In genomic region chr18:4888251-4888650, GRCh38 we compare ENCODE assay signal across 27 cellular contexts.
"Had no signal": no experiment of that assay in that cellular context is flagged by ENCODE, and none has a peak within 500 bp of the region (broad histone marks: within the 10 kb centered on the region; RNA-seq: fewer than 3 reads in every experiment).

No MANE protein-coding gene starts in this region.

- H3K36me3 Mint-ChIP-seq: activated CD4-positive, alpha-beta memory T cell treated with anti-CD3 and anti-CD28 coated beads for 36 hours; brain; T-cell had no signal

- H3K27me3 Mint-ChIP-seq: activated CD4-positive, alpha-beta memory T cell treated with anti-CD3 and anti-CD28 coated beads for 36 hours; activated CD4-positive, alpha-beta T cell treated with anti-CD3 and anti-CD28 coated beads, Interleukin-2, amount 10 ng/mL, durations not matched to agents 7 days and 5 days; activated naive CD8-positive, alpha-beta T cell treated with anti-CD3 and anti-CD28 coated beads, Interleukin-2, amount 50 U/mL, for 24 hours; brain; central memory CD8-positive, alpha-beta T cell; T-cell had no signal

- ATAC-seq: activated naive CD4-positive, alpha-beta T cell treated with anti-CD3 and anti-CD28 coated beads, Interleukin-2, amount 50 U/mL, for 72 hours; activated naive CD8-positive, alpha-beta T cell treated with anti-CD3 and anti-CD28 coated beads, Interleukin-2, amount 50 U/mL, for 24 hours; activated T-cell treated with anti-CD3 and anti-CD28 coated beads, Interleukin-2, amount 50 U/mL, for 4 hours; Panc1; Right ventricle myocardium inferior; T-cell had no signal

- H3K4me1 Mint-ChIP-seq: activated CD4-positive, alpha-beta T cell treated with anti-CD3 and anti-CD28 coated beads, Interleukin-2, amount 10 ng/mL, durations not matched to agents 7 days and 5 days; activated naive CD8-positive, alpha-beta T cell treated with anti-CD3 and anti-CD28 coated beads, Interleukin-2, amount 50 U/mL, for 24 hours; brain; central memory CD8-positive, alpha-beta T cell; T-cell had no signal

- DNase-seq: activated CD4-positive, alpha-beta memory T cell treated with anti-CD3 and anti-CD28 coated beads for 36 hours; activated CD4-positive, alpha-beta T cell treated with anti-CD3 and anti-CD28 coated beads, Interleukin-2, amount 10 ng/mL, durations not matched to agents 7 days and 5 days; activated CD4-positive, CD25-positive, alpha-beta regulatory T cell; activated CD8-positive, alpha-beta memory T cell treated with anti-CD3 and anti-CD28 coated beads for 24 hours; activated effector memory CD4-positive, alpha-beta T cell treated with anti-CD3 and anti-CD28 coated beads, Interleukin-2, amount 50 U/mL, for 16 hours; activated naive CD4-positive, alpha-beta T cell treated with Interleukin-2 at 50 U/mL for 16 hours; activated naive CD8-positive, alpha-beta T cell treated with anti-CD3 and anti-CD28 coated beads, Interleukin-2, amount 50 U/mL, for 24 hours; activated T-cell treated with anti-CD3 and anti-CD28 coated beads, Interleukin-2, amount 50 U/mL, for 4 hours; amniotic stem cell; NCI-H1092 treated with DMSO at 0.1 percent for 48 hours; NCI-H1417 treated with DMSO at 0.1 percent for 48 hours; NCI-H187; NCI-H2081; NCI-H2171; NCI-H2227 treated with DMSO at 0.1 percent for 48 hours; NCI-H510A; NCI-H748 treated with DMSO at 0.1 percent for 48 hours; OCI-M1; RPMI8226; T-cell; T-helper 2 cell; T1000 had no signal

- H3K4me3 Mint-ChIP-seq: activated CD4-positive, alpha-beta memory T cell treated with anti-CD3 and anti-CD28 coated beads for 36 hours; activated CD4-positive, alpha-beta T cell treated with anti-CD3 and anti-CD28 coated beads, Interleukin-2, amount 10 ng/mL, durations not matched to agents 7 days and 5 days; activated naive CD8-positive, alpha-beta T cell treated with anti-CD3 and anti-CD28 coated beads, Interleukin-2, amount 50 U/mL, for 24 hours; activated T-cell treated with anti-CD3 and anti-CD28 coated beads, Interleukin-2, amount 50 U/mL, for 4 hours; brain; central memory CD8-positive, alpha-beta T cell; T-cell had no signal

- H3K27ac Mint-ChIP-seq: activated CD4-positive, alpha-beta memory T cell treated with anti-CD3 and anti-CD28 coated beads for 36 hours; activated CD4-positive, alpha-beta T cell treated with anti-CD3 and anti-CD28 coated beads, Interleukin-2, amount 10 ng/mL, durations not matched to agents 7 days and 5 days; activated naive CD4-positive, alpha-beta T cell treated with anti-CD3 and anti-CD28 coated beads, Interleukin-2, amount 50 U/mL, for 72 hours; activated naive CD8-positive, alpha-beta T cell treated with anti-CD3 and anti-CD28 coated beads, Interleukin-2, amount 50 U/mL, for 24 hours; brain; T-cell had no signal
